In genomic region chr19:29514525-29515232, GRCh38 we compare ENCODE assay signal across 22 cellular contexts. TPM values are rescaled to one million over a fixed set of nuclear protein-coding genes. Genes with fewer than 3 reads are reported as not detected.
A peak's percentile ranks its signal among the peaks of the same experiment; 100 is the strongest.
DNase-seq lines count a peak whose midpoint lies in the region; ATAC-seq, FAIRE-seq and TF ChIP-seq lines count a peak whose summit lies in the region.
"Had no signal": no experiment of that assay in that cellular context is flagged by ENCODE, and none has a peak within 500 bp of the region (broad histone marks: within the 10 kb centered on the region; RNA-seq: fewer than 3 reads in every experiment).

No MANE protein-coding gene starts in this region.

- peak; percentile 25 for ATAC-seq in activated B cell treated with CpG ODN at 0.5 μM for 24 hours (ENCODE audit: low read depth)
- peak; percentile 50 to 82 (median 66) for ATAC-seq in natural killer cell
- no peak for ATAC-seq in GM21381 (IDR thresholded peaks at IDR 0.05; ENCODE audit: unreplicated experiment)
- ATAC-seq: gastrocnemius medialis, GM23338 had no signal

- no peaks in the 10 kb centered on the region for H3K9me3 Mint-ChIP-seq in activated B cell treated with CpG ODN at 0.5 μM for 24 hours
- H3K9me3 Mint-ChIP-seq in natural killer cell: no peaks in the 10 kb centered on the region
- H3K9me3 Mint-ChIP-seq: activated CD4-positive, alpha-beta T cell treated with anti-CD3 and anti-CD28 coated beads, Interleukin-2, amount 10 ng/mL, durations not matched to agents 7 days and 5 days; GM23338; neural progenitor cell had no signal

- H3K4me1 ChIP-seq in HEK293 (ENCODE audit: control insufficient read depth, insufficient read depth, low read length): no peaks in the 10 kb centered on the region
- H3K4me1 ChIP-seq in right atrium auricular region: no peaks in the 10 kb centered on the region
- H3K4me1 ChIP-seq: BLaER1 treated with 17β-estradiol and CSF1 and Interleukin-3, amounts not matched to agents 10 nM and 100 nM; gastrocnemius medialis; neural progenitor cell had no signal

- intact Hi-C loops in activated B cell treated with CpG ODN at 0.5 μM for 24 hours (cut with micrococcal nuclease): no loop called here
- intact Hi-C loops in natural killer cell (cut with micrococcal nuclease): no loop called here

- H3K36me3 Mint-ChIP-seq in activated B cell treated with CpG ODN at 0.5 μM for 24 hours (ENCODE audit: low read depth) (no peaks in the 10 kb centered on the region), natural killer cell (no peaks in the 10 kb centered on the region)
- H3K36me3 Mint-ChIP-seq: IgD-negative memory B cell, neural progenitor cell had no signal

- H3K36me3 ChIP-seq in HEK293 (ENCODE audit: control insufficient read depth in 2 of 2, insufficient read depth in 1 of 2, low read length in 2 of 2): no peaks in the 10 kb centered on the region; a peak in 1 of 3 replicates
- no peaks in the 10 kb centered on the region for H3K36me3 ChIP-seq in right atrium auricular region
- H3K36me3 ChIP-seq: BLaER1 treated with 17β-estradiol and CSF1 and Interleukin-3, amounts not matched to agents 10 nM and 100 nM; gastrocnemius medialis; neural progenitor cell; thoracic aorta had no signal

- CTCF ChIA-PET in HEK293 (lab: Yijun Ruan, JAX): interaction anchor here (1.0 to 2.0 kb wide), 3 partner anchors 13 to 57 kb away, joined by 4 to 9 read pairs (median 5); no protein-coding TSS in a partner anchor
- CTCF ChIA-PET in activated B cell treated with CpG ODN at 0.5 μM for 24 hours (lab: Charles Lee): no interaction called here

- H3K27ac Mint-ChIP-seq in activated B cell treated with CpG ODN at 0.5 μM for 24 hours (no peak overlapping the region), natural killer cell (no peak overlapping the region)
- H3K27ac Mint-ChIP-seq: activated CD4-positive, alpha-beta T cell treated with anti-CD3 and anti-CD28 coated beads, Interleukin-2, amount 10 ng/mL, durations not matched to agents 7 days and 5 days; GM23338; IgD-negative memory B cell; neural progenitor cell had no signal

- POLR2A ChIA-PET in HEK293 (lab: Yijun Ruan, JAX): no interaction called here
- POLR2A ChIA-PET in activated B cell treated with CpG ODN at 0.5 μM for 24 hours (lab: Charles Lee): no interaction called here

- H3K27me3 Mint-ChIP-seq in activated B cell treated with CpG ODN at 0.5 μM for 24 hours (peaks cover 7% of the 10 kb centered on the region), natural killer cell (ENCODE audit: low read depth in 2 of 2) (peaks cover 14 to 15% of the 10 kb centered on the region in 2 donors)

- H3K27me3 ChIP-seq in right atrium auricular region: no peaks in the 10 kb centered on the region

- no peak overlapping the region for H3K4me3 ChIP-seq in HEK293 (ENCODE audit: low read depth, low read length)
- H3K4me3 ChIP-seq in right atrium auricular region: no peak overlapping the region
- H3K4me3 ChIP-seq: BLaER1 treated with 17β-estradiol and CSF1 and Interleukin-3, amounts not matched to agents 10 nM and 100 nM; gastrocnemius medialis; GM23338; neural progenitor cell; thoracic aorta had no signal

- no peaks in the 10 kb centered on the region for H3K9me3 ChIP-seq in HEK293 (ENCODE audit: control insufficient read depth, insufficient read depth, low read depth, low read length)
- H3K9me3 ChIP-seq in right atrium auricular region: no peaks in the 10 kb centered on the region
- H3K9me3 ChIP-seq: BLaER1 treated with 17β-estradiol and CSF1 and Interleukin-3, amounts not matched to agents 10 nM and 100 nM; gastrocnemius medialis; thoracic aorta had no signal

- H3K27ac ChIP-seq in HEK293 (ENCODE audit: extremely low read depth, low read depth, low read length) (no peak overlapping the region), right atrium auricular region (no peak overlapping the region)
- H3K27ac ChIP-seq: 22Rv1; BLaER1 treated with 17β-estradiol and CSF1 and Interleukin-3, amounts not matched to agents 10 nM and 100 nM; gastrocnemius medialis; neural progenitor cell; thoracic aorta had no signal

- H3K4me3 Mint-ChIP-seq in activated B cell treated with CpG ODN at 0.5 μM for 24 hours: no peak overlapping the region
- no peak overlapping the region for H3K4me3 Mint-ChIP-seq in natural killer cell
- H3K4me3 Mint-ChIP-seq: activated CD4-positive, alpha-beta T cell treated with anti-CD3 and anti-CD28 coated beads, Interleukin-2, amount 10 ng/mL, durations not matched to agents 7 days and 5 days; GM23338; IgD-negative memory B cell; neural progenitor cell had no signal

- FAIRE-seq in HTR-8/SVneo (lab: Jason Lieb, UNC): no peak

- DNase-seq in DMS 273 (lab: John Stamatoyannopoulos, UW; ENCODE audit: unreplicated experiment): peak; percentile 46
- DNase-seq in DMS 273 treated with DMSO at 0.1 percent for 48 hours (lab: John Stamatoyannopoulos, UW): no peak
- no peak for DNase-seq in activated B cell treated with CpG ODN at 0.5 μM for 24 hours
- no peak for DNase-seq in natural killer cell
- no peak for DNase-seq in HTR-8/SVneo (ENCODE audit: insufficient read length, low spot score)
- DNase-seq in right atrium auricular region (ENCODE audit: low spot score): no peak
- DNase-seq: activated CD4-positive, alpha-beta T cell treated with anti-CD3 and anti-CD28 coated beads, Interleukin-2, amount 10 ng/mL, durations not matched to agents 7 days and 5 days; dermis blood vessel endothelial cell; DMS153; gastrocnemius medialis; kidney glomerular epithelial cell; mesendoderm; NCI-H774 had no signal

- TF ChIP-seq CTCF in HEK293 (tag by site-specific recombination; IDR thresholded peaks at IDR 0.05): no peak
- no peak for TF ChIP-seq CTCF in activated B cell treated with CpG ODN at 0.5 μM for 24 hours (IDR thresholded peaks at IDR 0.05)
- no peak for TF ChIP-seq CTCF in natural killer cell (IDR thresholded peaks at IDR 0.05)
- TF ChIP-seq CTCF in right atrium auricular region (IDR thresholded peaks at IDR 0.05): no peak

- no peaks in the 10 kb centered on the region for H3K4me1 Mint-ChIP-seq in activated B cell treated with CpG ODN at 0.5 μM for 24 hours
- no peaks in the 10 kb centered on the region for H3K4me1 Mint-ChIP-seq in natural killer cell
- H3K4me1 Mint-ChIP-seq: activated CD4-positive, alpha-beta T cell treated with anti-CD3 and anti-CD28 coated beads, Interleukin-2, amount 10 ng/mL, durations not matched to agents 7 days and 5 days; IgD-negative memory B cell; neural progenitor cell had no signal

TF ChIP-seq in HEK293, 187 proteins besides CTCF, POLR2A, EP300 and RAD21 (continues in another document):
- TF ChIP-seq ZSCAN4 (tag by site-specific recombination; IDR thresholded peaks at IDR 0.05) (peak; percentile 79), ZNF366 (tag by site-specific recombination; conservative IDR thresholded peaks at IDR 0.05) (peak; percentile 91), ZNF513 (tag by site-specific recombination; IDR thresholded peaks at IDR 0.05) (peak; percentile 94), ZBTB7A (tag by site-specific recombination; IDR thresholded peaks at IDR 0.05; ENCODE audit: low read depth) (peak; percentile 95), EGR2 (tag by site-specific recombination; IDR thresholded peaks at IDR 0.05; ENCODE audit: low read depth) (0 out of 2 replicates have a peak, but pooled peaks have one; percentile 21), ZFHX2 (tag by site-specific recombination; conservative IDR thresholded peaks at IDR 0.05) (peak; percentile 28; the same call in 1 of the 2 replicates), ZNF138 (tag by site-specific recombination; IDR thresholded peaks at IDR 0.05; ENCODE audit: borderline replicate concordance) (no peak), ZBTB44 (tag by site-specific recombination; IDR thresholded peaks at IDR 0.05) (no peak), ZNF202 (tag by site-specific recombination; IDR thresholded peaks at IDR 0.05; ENCODE audit: borderline replicate concordance) (0 out of 2 replicates have a peak, but pooled peaks have one; percentile 40), ZNF571 (tag by site-specific recombination; IDR thresholded peaks at IDR 0.05) (peak; percentile 36; the same call in 1 of the 2 replicates)

RNA-seq across cellular contexts. Expression of gene VSTM2B, which starts 11.1 kb away (rescaled TPM):
- total RNA-seq in activated B cell treated with CpG ODN at 0.5 μM for 24 hours (not detected in 2 replicates), natural killer cell (not detected), right atrium auricular region (not detected)
- total RNA-seq: activated CD4-positive, alpha-beta T cell treated with anti-CD3 and anti-CD28 coated beads, Interleukin-2, amount 10 ng/mL, durations not matched to agents 7 days and 5 days; dermis blood vessel endothelial cell; epithelial cell of proximal tubule; gastrocnemius medialis; thoracic aorta had no signal
